35 cellular contexts compared by ENCODE assay signal in genomic region chr1:175671066-175671465, GRCh38.
"Had no signal": no experiment of that assay in that cellular context is flagged by ENCODE, and none has a peak within 500 bp of the region (broad histone marks: within the 10 kb centered on the region; RNA-seq: fewer than 3 reads in every experiment).

No MANE protein-coding gene starts in this region.

- H3K4me3 ChIP-seq: adrenal gland, body of pancreas, breast epithelium had no signal

- H3K36me3 Mint-ChIP-seq: activated CD4-positive, alpha-beta memory T cell treated with anti-CD3 and anti-CD28 coated beads for 36 hours; activated naive CD4-positive, alpha-beta T cell treated with anti-CD3 and anti-CD28 coated beads, Interleukin-2, amount 50 U/mL, for 72 hours; activated naive CD8-positive, alpha-beta T cell treated with anti-CD3 and anti-CD28 coated beads for 36 hours had no signal

- DNase-seq: activated B cell treated with CpG ODN at 0.5 μM for 24 hours; activated CD4-positive, alpha-beta memory T cell treated with anti-CD3 and anti-CD28 coated beads for 36 hours; activated CD4-positive, alpha-beta T cell treated with anti-CD3 and anti-CD28 coated beads for 4 hours; activated CD4-positive, alpha-beta T cell treated with anti-CD3 and anti-CD28 coated beads, Interleukin-2, amount 10 ng/mL, durations not matched to agents 24 days and 14 days; activated CD4-positive, alpha-beta T cell treated with anti-CD3 and anti-CD28 coated beads, Interleukin-2, amount 50 U/mL, for 1 hour; activated CD4-positive, alpha-beta T cell treated with anti-CD3 and anti-CD28 coated beads, Interleukin-2, amount 50 U/mL, for 4 hours; activated CD4-positive, CD25-positive, alpha-beta regulatory T cell treated with anti-CD3 and anti-CD28 coated beads, Interleukin-2, amount 50 U/mL, for 72 hours; activated CD8-positive, alpha-beta memory T cell treated with anti-CD3 and anti-CD28 coated beads, Interleukin-2, amount 50 U/mL, for 4 hours; activated CD8-positive, alpha-beta T cell treated with anti-CD3 and anti-CD28 coated beads for 36 hours; activated effector memory CD4-positive, alpha-beta T cell treated with anti-CD3 and anti-CD28 coated beads, Interleukin-2, amount 50 U/mL, for 16 hours; activated gamma-delta T cell treated with Interleukin-2 at 50 U/mL for 16 hours; activated naive CD4-positive, alpha-beta T cell; activated naive CD4-positive, alpha-beta T cell treated with anti-CD3 and anti-CD28 coated beads for 36 hours; activated naive CD4-positive, alpha-beta T cell treated with anti-CD3 and anti-CD28 coated beads, Interleukin-2, amount 50 U/mL, for 16 hours; activated naive CD8-positive, alpha-beta T cell treated with anti-CD3 and anti-CD28 coated beads for 36 hours; activated T-cell treated with anti-CD3 and anti-CD28 coated beads for 4 hours; activated T-cell treated with anti-CD3 and anti-CD28 coated beads, Interleukin-2, amount 50 U/mL, for 1 hour; activated T-cell treated with anti-CD3 and anti-CD28 coated beads, Interleukin-2, amount 50 U/mL, for 4 hours; adrenal gland; amniotic stem cell; aorta; body of pancreas; brain microvascular endothelial cell; caudate nucleus; SW 1271; T-helper 1 cell; T-helper 2 cell; T-helper 9 cell had no signal

- H3K4me1 ChIP-seq: adrenal gland, breast epithelium had no signal

- H3K9me3 Mint-ChIP-seq: activated B cell treated with CpG ODN at 0.5 μM for 24 hours; activated CD4-positive, alpha-beta memory T cell treated with anti-CD3 and anti-CD28 coated beads for 36 hours; activated CD4-positive, alpha-beta T cell treated with anti-CD3 and anti-CD28 coated beads, Interleukin-2, amount 10 ng/mL, durations not matched to agents 24 days and 14 days; activated CD8-positive, alpha-beta T cell treated with anti-CD3 and anti-CD28 coated beads for 36 hours; activated naive CD4-positive, alpha-beta T cell treated with anti-CD3 and anti-CD28 coated beads for 36 hours; activated naive CD4-positive, alpha-beta T cell treated with anti-CD3 and anti-CD28 coated beads, Interleukin-2, amount 50 U/mL, for 72 hours; activated naive CD8-positive, alpha-beta T cell treated with anti-CD3 and anti-CD28 coated beads for 36 hours; activated T-cell treated with anti-CD3 and anti-CD28 coated beads, Interleukin-2, amount 50 U/mL, for 4 hours; activated T-helper 17 cell treated with anti-CD3 and anti-CD28 coated beads, Interleukin-2, amount 50 U/mL, for 72 hours; central memory CD8-positive, alpha-beta T cell; T-helper 1 cell treated with Interleukin-12 subunit alpha and Interleukin-12 subunit beta and Interleukin-4 antibody, amounts not matched to agents 30 μg/mL and 1 μg/mL, for 36 hours; T-helper 2 cell treated with Interferon-gamma antibody and Interleukin-4, amounts not matched to agents 5 μg/mL and 100 μg/mL, for 36 hours had no signal

- H3K4me1 Mint-ChIP-seq: activated CD4-positive, alpha-beta T cell treated with anti-CD3 and anti-CD28 coated beads, Interleukin-2, amount 10 ng/mL, durations not matched to agents 24 days and 14 days; activated naive CD8-positive, alpha-beta T cell treated with anti-CD3 and anti-CD28 coated beads for 36 hours; activated T-helper 17 cell treated with anti-CD3 and anti-CD28 coated beads, Interleukin-2, amount 50 U/mL, for 72 hours; central memory CD8-positive, alpha-beta T cell had no signal

- H3K27ac ChIP-seq: adrenal gland, body of pancreas, brain microvascular endothelial cell, breast epithelium, VCaP had no signal

- H3K36me3 ChIP-seq: adrenal gland, brain microvascular endothelial cell, breast epithelium had no signal

- H3K9me3 ChIP-seq: adrenal gland, body of pancreas, breast epithelium had no signal

- H3K27me3 Mint-ChIP-seq: activated B cell treated with CpG ODN at 0.5 μM for 24 hours; activated CD4-positive, alpha-beta T cell treated with anti-CD3 and anti-CD28 coated beads, Interleukin-2, amount 10 ng/mL, durations not matched to agents 24 days and 14 days had no signal

- H3K4me3 Mint-ChIP-seq: activated B cell treated with CpG ODN at 0.5 μM for 24 hours; activated CD4-positive, alpha-beta memory T cell treated with anti-CD3 and anti-CD28 coated beads for 36 hours; activated CD4-positive, alpha-beta T cell treated with anti-CD3 and anti-CD28 coated beads, Interleukin-2, amount 10 ng/mL, durations not matched to agents 24 days and 14 days; activated CD8-positive, alpha-beta T cell treated with anti-CD3 and anti-CD28 coated beads for 36 hours; activated naive CD4-positive, alpha-beta T cell treated with anti-CD3 and anti-CD28 coated beads for 36 hours; activated naive CD8-positive, alpha-beta T cell treated with anti-CD3 and anti-CD28 coated beads for 36 hours; activated T-cell treated with anti-CD3 and anti-CD28 coated beads, Interleukin-2, amount 50 U/mL, for 4 hours; activated T-helper 17 cell treated with anti-CD3 and anti-CD28 coated beads, Interleukin-2, amount 50 U/mL, for 72 hours; central memory CD8-positive, alpha-beta T cell; T-helper 1 cell treated with Interleukin-12 subunit alpha and Interleukin-12 subunit beta and Interleukin-4 antibody, amounts not matched to agents 30 μg/mL and 1 μg/mL, for 36 hours; T-helper 2 cell treated with Interferon-gamma antibody and Interleukin-4, amounts not matched to agents 5 μg/mL and 100 μg/mL, for 36 hours had no signal

- ATAC-seq: activated CD8-positive, alpha-beta T cell treated with anti-CD3 and anti-CD28 coated beads for 36 hours; activated naive CD4-positive, alpha-beta T cell treated with anti-CD3 and anti-CD28 coated beads, Interleukin-2, amount 50 U/mL, for 72 hours; activated T-cell treated with anti-CD3 and anti-CD28 coated beads, Interleukin-2, amount 50 U/mL, for 4 hours; activated T-helper 17 cell treated with anti-CD3 and anti-CD28 coated beads, Interleukin-2, amount 50 U/mL, for 72 hours; body of pancreas had no signal

- H3K27me3 ChIP-seq: adrenal gland, body of pancreas, brain microvascular endothelial cell, breast epithelium had no signal

- H3K27ac Mint-ChIP-seq: activated B cell treated with CpG ODN at 0.5 μM for 24 hours; activated CD4-positive, alpha-beta memory T cell treated with anti-CD3 and anti-CD28 coated beads for 36 hours; activated CD4-positive, alpha-beta T cell treated with anti-CD3 and anti-CD28 coated beads, Interleukin-2, amount 10 ng/mL, durations not matched to agents 24 days and 14 days; activated CD8-positive, alpha-beta T cell treated with anti-CD3 and anti-CD28 coated beads for 36 hours; activated naive CD4-positive, alpha-beta T cell treated with anti-CD3 and anti-CD28 coated beads for 36 hours; activated naive CD4-positive, alpha-beta T cell treated with anti-CD3 and anti-CD28 coated beads, Interleukin-2, amount 50 U/mL, for 72 hours; activated naive CD8-positive, alpha-beta T cell treated with anti-CD3 and anti-CD28 coated beads for 36 hours; activated T-helper 17 cell treated with anti-CD3 and anti-CD28 coated beads, Interleukin-2, amount 50 U/mL, for 72 hours; T-helper 1 cell treated with Interleukin-12 subunit alpha and Interleukin-12 subunit beta and Interleukin-4 antibody, amounts not matched to agents 30 μg/mL and 1 μg/mL, for 36 hours; T-helper 2 cell treated with Interferon-gamma antibody and Interleukin-4, amounts not matched to agents 5 μg/mL and 100 μg/mL, for 36 hours had no signal
